ENCODE assay signal across 1 cellular context in the genomic region with DNA sequence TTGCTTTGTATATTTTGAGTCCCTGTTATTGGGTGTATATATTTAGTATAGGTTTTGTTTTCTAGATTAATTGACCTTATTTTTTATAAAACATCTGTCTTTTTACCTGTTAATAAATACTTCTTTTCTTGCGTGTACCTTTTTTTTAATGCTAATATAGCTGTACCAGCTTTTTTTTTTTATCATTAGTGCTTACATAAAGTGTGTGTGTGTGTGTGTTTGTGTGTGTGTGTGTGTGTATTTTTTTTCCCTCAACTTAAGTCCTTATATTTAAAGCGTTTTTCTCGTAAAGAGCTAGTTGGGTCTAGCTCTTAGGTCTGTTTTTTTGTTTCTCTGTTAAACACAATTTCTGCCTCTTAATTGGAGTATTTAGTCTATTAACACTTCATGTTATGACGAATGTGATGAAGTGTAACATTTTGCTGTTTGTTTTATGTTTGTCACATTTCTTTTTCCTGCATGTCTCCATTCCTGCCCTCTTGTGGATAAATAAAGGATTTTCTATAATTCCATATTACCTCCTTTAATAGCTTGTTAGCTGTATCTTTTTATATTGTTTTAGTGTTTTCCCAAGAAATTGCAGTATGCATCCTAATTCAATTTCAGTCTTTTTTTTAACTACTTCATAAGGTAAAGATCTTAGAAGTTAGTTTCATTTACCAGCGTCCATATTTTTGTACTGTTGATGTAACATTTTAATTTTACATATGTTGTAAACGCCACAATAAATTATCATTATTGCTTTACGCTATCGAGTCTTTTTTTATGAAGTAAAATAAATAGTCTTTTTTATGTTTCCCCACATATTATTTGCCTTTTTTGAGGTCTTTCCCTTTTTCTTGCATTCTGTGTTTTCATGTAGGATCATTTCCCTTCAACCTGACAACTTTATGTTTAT.
A peak's percentile ranks its signal among the peaks of the same experiment; 100 is the strongest.
TF ChIP-seq lines count a peak whose summit lies in the region.

No MANE protein-coding gene starts in this region.

TF ChIP-seq in HEK293, 187 proteins besides CTCF, POLR2A, EP300 and RAD21 (continued from another document):
- TF ChIP-seq, protein P1, sequence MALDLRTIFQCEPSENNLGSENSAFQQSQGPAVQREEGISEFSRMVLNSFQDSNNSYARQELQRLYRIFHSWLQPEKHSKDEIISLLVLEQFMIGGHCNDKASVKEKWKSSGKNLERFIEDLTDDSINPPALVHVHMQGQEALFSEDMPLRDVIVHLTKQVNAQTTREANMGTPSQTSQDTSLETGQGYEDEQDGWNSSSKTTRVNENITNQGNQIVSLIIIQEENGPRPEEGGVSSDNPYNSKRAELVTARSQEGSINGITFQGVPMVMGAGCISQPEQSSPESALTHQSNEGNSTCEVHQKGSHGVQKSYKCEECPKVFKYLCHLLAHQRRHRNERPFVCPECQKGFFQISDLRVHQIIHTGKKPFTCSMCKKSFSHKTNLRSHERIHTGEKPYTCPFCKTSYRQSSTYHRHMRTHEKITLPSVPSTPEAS (tag by site-specific recombination; IDR thresholded peaks at IDR 0.05): peak; percentile 87
- 0 out of 2 replicates have a peak, but pooled peaks have one; percentile 37 for TF ChIP-seq ZNF2 (tag by site-specific recombination; IDR thresholded peaks at IDR 0.05)
